In the genomic region with DNA sequence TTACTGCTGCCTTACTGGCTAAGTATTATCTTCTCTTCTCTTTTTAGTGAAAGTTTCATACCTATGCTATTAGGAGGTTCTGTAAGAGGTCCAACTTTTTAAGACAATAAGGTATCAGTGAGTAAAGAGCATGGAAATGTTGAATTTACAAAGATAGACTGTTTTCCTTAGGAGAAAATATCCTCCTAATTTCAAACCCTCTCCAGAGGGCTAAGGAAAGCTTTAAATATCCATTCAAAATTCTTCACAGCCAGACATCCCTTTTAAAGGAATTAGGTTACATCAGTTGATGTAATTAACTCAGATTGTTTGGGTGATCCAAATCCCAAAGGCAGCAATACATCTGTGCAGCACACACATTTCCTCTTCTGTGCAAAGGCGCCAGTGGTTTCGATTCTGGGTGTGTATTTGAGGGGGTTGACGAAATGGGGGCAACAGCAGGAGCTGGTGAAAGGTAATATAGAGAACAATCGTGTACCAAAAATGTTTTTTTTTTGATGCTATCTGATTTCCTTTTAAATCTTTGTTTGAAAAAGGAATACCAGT, we compare ENCODE assay signal across 15 cellular contexts.
DNase-seq lines count a peak whose midpoint lies in the region; ATAC-seq and TF ChIP-seq lines count a peak whose summit lies in the region.
"Had no signal": no experiment of that assay in that cellular context is flagged by ENCODE, and none has a peak within 500 bp of the region (broad histone marks: within the 10 kb centered on the region; RNA-seq: fewer than 3 reads in every experiment).

No MANE protein-coding gene starts in this region.

- H3K36me3 Mint-ChIP-seq in nephron (ENCODE audit: low read depth) (no peaks in the 10 kb centered on the region), Caco-2 (ENCODE audit: insufficient read depth, unreplicated experiment) (no peaks in the 10 kb centered on the region)
- no peaks in the 10 kb centered on the region for H3K36me3 Mint-ChIP-seq in CD8-positive, alpha-beta memory T cell
- H3K36me3 Mint-ChIP-seq: CD4-positive, CD25-positive, alpha-beta regulatory T cell had no signal

- H3K9me3 ChIP-seq in CD8-positive, alpha-beta memory T cell (ENCODE audit: low read length) = no peaks in the 10 kb centered on the region
- no peaks in the 10 kb centered on the region; the same call in 1 of the 2 replicates for H3K9me3 ChIP-seq in Caco-2

- no TSS peak for BruUV-seq in Caco-2 (replicated peaks; lab: Mats Ljungman, UMichigan)

- CTCF ChIA-PET in CD8-positive, alpha-beta memory T cell (lab: Charles Lee) = no interaction called here
- CTCF ChIA-PET in Caco-2 (lab: Charles Lee) = no interaction called here

- H3K4me1 Mint-ChIP-seq in nephron = peaks cover 34% of the 10 kb centered on the region
- H3K4me1 Mint-ChIP-seq in CD8-positive, alpha-beta memory T cell = no peaks in the 10 kb centered on the region
- H3K4me1 Mint-ChIP-seq in Caco-2 (ENCODE audit: low read depth, unreplicated experiment) = no peaks in the 10 kb centered on the region
- H3K4me1 Mint-ChIP-seq: CD4-positive, CD25-positive, alpha-beta regulatory T cell had no signal

- DNase-seq in D341Med (ENCODE audit: low spot score) (peak; percentile 46), NCI-H128 (lab: John Stamatoyannopoulos, UW; ENCODE audit: unreplicated experiment) (peak; percentile 0), activated T-cell treated with anti-CD3 and anti-CD28 coated beads for 4 hours (no peak), inferior parietal cortex (ENCODE audit: extremely low spot score) (no peak), Caco-2 (no peak)
- no peak for DNase-seq in CD8-positive, alpha-beta memory T cell
- DNase-seq: AML-193; CD4-positive, CD25-positive, alpha-beta regulatory T cell; GM23248; NCI-H187; NCI-H2171 treated with DMSO at 0.1 percent for 48 hours; NCI-H510A treated with DMSO at 0.1 percent for 48 hours had no signal

- POLR2A ChIA-PET in CD8-positive, alpha-beta memory T cell (lab: Charles Lee) = no interaction called here
- POLR2A ChIA-PET in Caco-2 (lab: Charles Lee) = no interaction called here

- intact Hi-C loops in Caco-2 (cut with micrococcal nuclease; ENCODE audit: unreplicated experiment) = no loop called here

- no peaks in the 10 kb centered on the region for H3K36me3 ChIP-seq in CD8-positive, alpha-beta memory T cell (ENCODE audit: insufficient read depth, low read length)
- H3K36me3 ChIP-seq in Caco-2 (ENCODE audit: control insufficient read depth, insufficient read depth, low read length) = no peaks in the 10 kb centered on the region

- H3K9me3 Mint-ChIP-seq in nephron = no peaks in the 10 kb centered on the region
- peaks cover 0 to 3% (median 0%) of the 10 kb centered on the region in 5 donors for H3K9me3 Mint-ChIP-seq in CD8-positive, alpha-beta memory T cell
- H3K9me3 Mint-ChIP-seq in Caco-2 (ENCODE audit: unreplicated experiment) = no peaks in the 10 kb centered on the region

- H3K27me3 Mint-ChIP-seq in nephron (ENCODE audit: low read depth) (peaks cover 4% of the 10 kb centered on the region), Caco-2 (ENCODE audit: insufficient read depth, unreplicated experiment) (no peaks in the 10 kb centered on the region)
- H3K27me3 Mint-ChIP-seq in CD8-positive, alpha-beta memory T cell = no peaks in the 10 kb centered on the region
- H3K27me3 Mint-ChIP-seq: CD4-positive, CD25-positive, alpha-beta regulatory T cell had no signal

- H3K4me1 ChIP-seq in CD8-positive, alpha-beta memory T cell (ENCODE audit: insufficient read depth, low read length) = no peaks in the 10 kb centered on the region
- no peaks in the 10 kb centered on the region for H3K4me1 ChIP-seq in Caco-2

- peak overlapping the region; percentile 0 to 61 (median 18) for H3K27ac Mint-ChIP-seq in nephron
- no peak overlapping the region for H3K27ac Mint-ChIP-seq in CD8-positive, alpha-beta memory T cell
- H3K27ac Mint-ChIP-seq in Caco-2 (ENCODE audit: unreplicated experiment) = no peak overlapping the region
- H3K27ac Mint-ChIP-seq: CD4-positive, CD25-positive, alpha-beta regulatory T cell had no signal

- peak; percentile 62 for ATAC-seq in SK-N-SH treated with all-trans-retinoic acid at 6 μM for 48 hours
- ATAC-seq: K562 had no signal

- no peak overlapping the region for H3K4me3 Mint-ChIP-seq in nephron
- no peak overlapping the region for H3K4me3 Mint-ChIP-seq in CD8-positive, alpha-beta memory T cell
- no peak overlapping the region for H3K4me3 Mint-ChIP-seq in Caco-2 (ENCODE audit: unreplicated experiment)
- H3K4me3 Mint-ChIP-seq: CD4-positive, CD25-positive, alpha-beta regulatory T cell had no signal

- H3K27me3 ChIP-seq in CD8-positive, alpha-beta memory T cell (ENCODE audit: insufficient read depth, low read length, poor library complexity, severe bottlenecking) = no peaks in the 10 kb centered on the region
- H3K27me3 ChIP-seq in Caco-2 (replicated peaks; ENCODE audit: control insufficient read depth, insufficient read depth, low read length) = no peaks in the 10 kb centered on the region

- TF ChIP-seq CTCF in nephron (IDR thresholded peaks at IDR 0.05; ENCODE audit: unreplicated experiment in 3 of 3) (no peak), Caco-2 (IDR thresholded peaks at IDR 0.05; ENCODE audit: insufficient read depth in 1 of 2, low read depth in 1 of 2, low read length in 1 of 2, severe bottlenecking in 1 of 2, unreplicated experiment in 1 of 2) (no peak)

- no peak overlapping the region for H3K4me3 ChIP-seq in CD8-positive, alpha-beta memory T cell (ENCODE audit: low read length)
- no peak overlapping the region for H3K4me3 ChIP-seq in Caco-2 (ENCODE audit: low read depth, low read length)
- H3K4me3 ChIP-seq: GM23248, K562 had no signal

- no peak overlapping the region for H3K27ac ChIP-seq in CD8-positive, alpha-beta memory T cell (ENCODE audit: low read depth, low read length)
- H3K27ac ChIP-seq: GM23248 had no signal

TF ChIP-seq in SK-N-SH treated with all-trans-retinoic acid at 6 μM for 48 hours, 23 proteins besides CTCF, POLR2A, EP300 and RAD21 (continues in another document):
- TF ChIP-seq ISL1 (CRISPR knock-in tag; IDR thresholded peaks at IDR 0.05) = peak; percentile 37
- TF ChIP-seq TSHZ2 (CRISPR knock-in tag; IDR thresholded peaks at IDR 0.05) = peak; percentile 82
- TF ChIP-seq ZFP30 (CRISPR knock-in tag; IDR thresholded peaks at IDR 0.05) = no peak
- no peak for TF ChIP-seq GLIS3 (CRISPR knock-in tag; IDR thresholded peaks at IDR 0.05)
- TF ChIP-seq RARB (CRISPR knock-in tag; IDR thresholded peaks at IDR 0.05) = no peak
- TF ChIP-seq SNAI2 (CRISPR knock-in tag; IDR thresholded peaks at IDR 0.05) = no peak
- TF ChIP-seq BACH2 (CRISPR knock-in tag; IDR thresholded peaks at IDR 0.05; ENCODE audit: borderline replicate concordance) = no peak
- no peak for TF ChIP-seq ESRRG (CRISPR knock-in tag; IDR thresholded peaks at IDR 0.05)
- TF ChIP-seq, protein P1, sequence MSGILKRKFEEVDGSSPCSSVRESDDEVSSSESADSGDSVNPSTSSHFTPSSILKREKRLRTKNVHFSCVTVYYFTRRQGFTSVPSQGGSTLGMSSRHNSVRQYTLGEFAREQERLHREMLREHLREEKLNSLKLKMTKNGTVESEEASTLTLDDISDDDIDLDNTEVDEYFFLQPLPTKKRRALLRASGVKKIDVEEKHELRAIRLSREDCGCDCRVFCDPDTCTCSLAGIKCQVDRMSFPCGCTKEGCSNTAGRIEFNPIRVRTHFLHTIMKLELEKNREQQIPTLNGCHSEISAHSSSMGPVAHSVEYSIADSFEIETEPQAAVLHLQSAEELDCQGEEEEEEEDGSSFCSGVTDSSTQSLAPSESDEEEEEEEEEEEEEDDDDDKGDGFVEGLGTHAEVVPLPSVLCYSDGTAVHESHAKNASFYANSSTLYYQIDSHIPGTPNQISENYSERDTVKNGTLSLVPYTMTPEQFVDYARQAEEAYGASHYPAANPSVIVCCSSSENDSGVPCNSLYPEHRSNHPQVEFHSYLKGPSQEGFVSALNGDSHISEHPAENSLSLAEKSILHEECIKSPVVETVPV (CRISPR knock-in tag; IDR thresholded peaks at IDR 0.05) = 0 out of 2 replicates have a peak, but pooled peaks have one; percentile 49
- TF ChIP-seq CSDC2 (CRISPR knock-in tag; IDR thresholded peaks at IDR 0.05) = no peak
- TF ChIP-seq ZNF565 (CRISPR knock-in tag; conservative IDR thresholded peaks at IDR 0.05; ENCODE audit: low read depth) = no peak

Comparison
In these comparisons a context has a peak if more than half of its experiments do, and no peak if none do; other contexts are left out.
1. DNase-seq: peak in D341Med (single experiment) and NCI-H128 (single experiment); none in CD8-positive, alpha-beta memory T cell (0 of 5), activated T-cell treated with anti-CD3 and anti-CD28 coated beads for 4 hours (single experiment), inferior parietal cortex (single experiment) and Caco-2 (0 of 2).
2. H3K27ac Mint-ChIP-seq: peak in nephron (3 of 3); none in CD8-positive, alpha-beta memory T cell (0 of 8) and Caco-2 (single experiment).